In genomic region chr10:51700228-51700835, GRCh38 we compare ENCODE assay signal across 8 cellular contexts. TPM values are rescaled to one million over a fixed set of nuclear protein-coding genes. Genes with fewer than 3 reads are reported as not detected.
DNase-seq lines count a peak whose midpoint lies in the region; ATAC-seq and TF ChIP-seq lines count a peak whose summit lies in the region.

No MANE protein-coding gene starts in this region.

- peak overlapping the region; percentile 97 for H3K4me3 ChIP-seq in GM23248
- H3K4me3 ChIP-seq in right lobe of liver, result peak overlapping the region; percentile 71 to 81 (median 72)
- H3K4me3 ChIP-seq in suprapubic skin, result peak overlapping the region; percentile 76

- TF ChIP-seq CTCF in right lobe of liver (IDR thresholded peaks at IDR 0.05) (no peak), suprapubic skin (IDR thresholded peaks at IDR 0.05) (no peak)

- no peaks in the 10 kb centered on the region for H4K20me1 ChIP-seq in GM23248 (ENCODE audit: insufficient read depth)

- H3K36me3 ChIP-seq in GM23248 (ENCODE audit: low read depth) (0 out of 2 replicates have a peak, but pooled peaks cover 3% of the 10 kb centered on the region), right lobe of liver (no peaks in the 10 kb centered on the region), suprapubic skin (peaks cover 5% of the 10 kb centered on the region)

- 31 to 32% methylated on average over 12 of the region's 12 CpGs for WGBS in GM23248 (ENCODE audit: low coverage in 1 of 2, low lambda C conversion rate in 2 of 2, missing lambda C conversion rate in 2 of 2), 2 experiments
- 12% methylated on average over 12 of the region's 12 CpGs for WGBS in right lobe of liver (ENCODE audit: insufficient coverage, low coverage, low lambda C conversion rate, missing lambda C conversion rate)
- WGBS in suprapubic skin, result 16% methylated on average over 12 of the region's 12 CpGs

- intact Hi-C loops in right lobe of liver (cut with DNase I), result no loop called here

- H3K4me2 ChIP-seq in GM23248 (ENCODE audit: unreplicated experiment), result peak overlapping the region; percentile 87

- DNase-seq in GM23248 (peak; percentile 5), NCI-H774 (lab: John Stamatoyannopoulos, UW) (peak; percentile 45), cerebellar cortex (ENCODE audit: low spot score) (peak; percentile 46), right lobe of liver (no peak), suprapubic skin (ENCODE audit: low spot score in 2 of 2) (no peak)
- DNase-seq in effector CD4-positive, alpha-beta T cell, result no peak

- H3K9me3 ChIP-seq in GM23248 (ENCODE audit: low read depth) (no peaks in the 10 kb centered on the region), right lobe of liver (no peaks in the 10 kb centered on the region), suprapubic skin (no peaks in the 10 kb centered on the region)

- H3K27me3 ChIP-seq in GM23248 (replicated peaks; ENCODE audit: insufficient read depth), result no peaks in the 10 kb centered on the region
- no peaks in the 10 kb centered on the region for H3K27me3 ChIP-seq in right lobe of liver
- no peaks in the 10 kb centered on the region for H3K27me3 ChIP-seq in suprapubic skin

- peak overlapping the region; percentile 92 for H3K9ac ChIP-seq in GM23248

- H3K79me2 ChIP-seq in GM23248 (ENCODE audit: insufficient read depth), result peaks cover 41% of the 10 kb centered on the region

- no peak for TF ChIP-seq EP300 in suprapubic skin (IDR thresholded peaks at IDR 0.05)

- H3K9me2 ChIP-seq in GM23248 (ENCODE audit: insufficient read depth), result no peaks in the 10 kb centered on the region

- TF ChIP-seq POLR2A in right lobe of liver (IDR thresholded peaks at IDR 0.05) (no peak), suprapubic skin (IDR thresholded peaks at IDR 0.05) (no peak)

- in situ Hi-C loops in GM23248 (cut with MboI), result no loop called here

- ATAC-seq in right lobe of liver (peak in 3 of 4 donors; percentile 8 to 30 (median 24)), GM18517 (IDR thresholded peaks at IDR 0.05; ENCODE audit: unreplicated experiment) (no peak), HG03025 (IDR thresholded peaks at IDR 0.05; ENCODE audit: low FRiP score, unreplicated experiment) (no peak)

- H3K27ac ChIP-seq in GM23248, result peak overlapping the region; percentile 97
- H3K27ac ChIP-seq in right lobe of liver, result peak overlapping the region; percentile 90 to 97 (median 94)
- peak overlapping the region; percentile 97 for H3K27ac ChIP-seq in suprapubic skin

- H3F3A ChIP-seq in GM23248 (ENCODE audit: insufficient read depth), result 0 out of 2 replicates have a peak, but pooled peaks cover 7% of the 10 kb centered on the region

- H3K4me1 ChIP-seq in GM23248 (ENCODE audit: insufficient read depth) (peaks cover 19% of the 10 kb centered on the region), right lobe of liver (peaks cover 0 to 21% (median 10%) of the 10 kb centered on the region in 4 donors), suprapubic skin (peaks cover 42% of the 10 kb centered on the region)

- peak overlapping the region; percentile 94 for H2AFZ ChIP-seq in GM23248

RNA-seq across cellular contexts. Expression of gene CSTF2T, which starts 0.9 kb away (rescaled TPM):
- 16.9 and 19.9 TPM in 2 replicates for total RNA-seq in GM23248 (2014; rRNA removed; shearing (Covaris generic))
- 7.6 and 7.9 TPM in 2 replicates for polyA plus RNA-seq in GM23248 (2016; fragmentation: Nextera tagmentation; extraction: Ambion mirVana)
- total RNA-seq in right lobe of liver (10 to 100 TPM in 2 of 6 experiments, 1 to 10 TPM in 4; 8.0 to 12.3 (median 8.9) TPM), suprapubic skin (10 to 100 TPM; 14.2 to 17.5 (median 15.1) TPM)

Comparison
In these comparisons a context has a peak if more than half of its experiments do, and no peak if none do; other contexts are left out.
1. DNase-seq: peak in GM23248 (single experiment), NCI-H774 (single experiment) and cerebellar cortex (single experiment); none in right lobe of liver (0 of 3), suprapubic skin (0 of 2) and effector CD4-positive, alpha-beta T cell (single experiment).
2. ATAC-seq: peak in right lobe of liver (3 of 4); none in GM18517 (single experiment) and HG03025 (single experiment).
3. Peak in every context shown above with its lines, with median percentiles within 50 percentile points of each other: H3K27ac ChIP-seq and H3K4me3 ChIP-seq.